ENCODE assay signal across 17 cellular contexts in genomic region chr2:80199504-80199903, GRCh38.
DNase-seq lines count a peak whose midpoint lies in the region; ATAC-seq, FAIRE-seq and TF ChIP-seq lines count a peak whose summit lies in the region.
"Had no signal": no experiment of that assay in that cellular context is flagged by ENCODE, and none has a peak within 500 bp of the region (broad histone marks: within the 10 kb centered on the region; RNA-seq: fewer than 3 reads in every experiment).

No MANE protein-coding gene starts in this region.

- TF ChIP-seq POLR2A in prostate gland (IDR thresholded peaks at IDR 0.05): no peak

- intact Hi-C loops in Caco-2 (cut with micrococcal nuclease; ENCODE audit: unreplicated experiment): loop anchor here (1.0 kb wide), 2 partner anchors 39 to 54 kb away; no protein-coding TSS in a partner anchor
- intact Hi-C loops in prostate gland (cut with DNase I): no loop called here

- H3K4me1 ChIP-seq in Caco-2 (peaks cover 32% of the 10 kb centered on the region), endodermal cell (ENCODE audit: control insufficient read depth, insufficient read depth, low read length) (peaks cover 9% of the 10 kb centered on the region), prostate gland (replicated peaks) (no peaks in the 10 kb centered on the region)
- H3K4me1 ChIP-seq: BLaER1, HAP-1 had no signal

- peaks cover 7% of the 10 kb centered on the region for H3K36me3 Mint-ChIP-seq in Caco-2 (ENCODE audit: insufficient read depth, unreplicated experiment)
- peaks cover 9% of the 10 kb centered on the region for H3K36me3 Mint-ChIP-seq in endodermal cell (ENCODE audit: low read depth)
- H3K36me3 Mint-ChIP-seq in nephron (ENCODE audit: low read depth): no peaks in the 10 kb centered on the region
- H3K36me3 Mint-ChIP-seq in stimulated activated naive B cell treated with anti-CD40 and anti-IgM and Interleukin-4, amounts not matched to agents 10 μg/mL and 1 μg/mL and 100 μg/mL, for 72 hours: peaks cover 0 to 2% of the 10 kb centered on the region in 2 donors

- POLR2A ChIA-PET in Caco-2 (lab: Charles Lee): no interaction called here

- no TSS peak for BruUV-seq in Caco-2 (replicated peaks; lab: Mats Ljungman, UMichigan)

- no peak overlapping the region for H3K4me3 ChIP-seq in Caco-2 (ENCODE audit: low read depth, low read length)
- peak overlapping the region; percentile 8 for H3K4me3 ChIP-seq in endodermal cell (ENCODE audit: low read length)
- H3K4me3 ChIP-seq in prostate gland: no peak overlapping the region
- H3K4me3 ChIP-seq: BLaER1, GM12878, HAP-1 had no signal

- H3K36me3 ChIP-seq in Caco-2 (ENCODE audit: control insufficient read depth, insufficient read depth, low read length) (no peaks in the 10 kb centered on the region; the same call in none of the 2 replicates), endodermal cell (ENCODE audit: control insufficient read depth, insufficient read depth, low read length) (no peaks in the 10 kb centered on the region), prostate gland (no peaks in the 10 kb centered on the region)
- H3K36me3 ChIP-seq: BLaER1, HAP-1 had no signal

- no peak for TF ChIP-seq CTCF in Caco-2 (IDR thresholded peaks at IDR 0.05; ENCODE audit: insufficient read depth in 1 of 2, low read depth in 1 of 2, low read length in 1 of 2, severe bottlenecking in 1 of 2, unreplicated experiment in 1 of 2)
- TF ChIP-seq CTCF in endodermal cell (conservative IDR thresholded peaks at IDR 0.05): no peak
- TF ChIP-seq CTCF in nephron (IDR thresholded peaks at IDR 0.05; ENCODE audit: unreplicated experiment in 3 of 3): no peak
- TF ChIP-seq CTCF in prostate gland (IDR thresholded peaks at IDR 0.05): no peak

- FAIRE-seq in frontal cortex (lab: Jason Lieb, UNC): no peak
- FAIRE-seq: GM12878, HepG2 had no signal

- H3K9me3 ChIP-seq in Caco-2 (peaks cover 29% of the 10 kb centered on the region), endodermal cell (ENCODE audit: control insufficient read depth, low read length) (peaks cover 31% of the 10 kb centered on the region), prostate gland (no peaks in the 10 kb centered on the region)

- H3K4me1 Mint-ChIP-seq in Caco-2 (ENCODE audit: low read depth, unreplicated experiment) (peaks cover 31% of the 10 kb centered on the region), endodermal cell (peaks cover 26% of the 10 kb centered on the region), nephron (no peaks in the 10 kb centered on the region)
- H3K4me1 Mint-ChIP-seq in stimulated activated naive B cell treated with anti-CD40 and anti-IgM and Interleukin-4, amounts not matched to agents 10 μg/mL and 1 μg/mL and 100 μg/mL, for 72 hours: no peaks in the 10 kb centered on the region
- H3K4me1 Mint-ChIP-seq: CD8-positive, alpha-beta memory T cell had no signal

- peak overlapping the region; percentile 9 for H3K4me3 Mint-ChIP-seq in Caco-2 (ENCODE audit: unreplicated experiment)
- H3K4me3 Mint-ChIP-seq in endodermal cell: no peak overlapping the region
- no peak overlapping the region for H3K4me3 Mint-ChIP-seq in nephron
- H3K4me3 Mint-ChIP-seq in stimulated activated naive B cell treated with anti-CD40 and anti-IgM and Interleukin-4, amounts not matched to agents 10 μg/mL and 1 μg/mL and 100 μg/mL, for 72 hours: no peak overlapping the region
- H3K4me3 Mint-ChIP-seq: CD8-positive, alpha-beta memory T cell had no signal

- no peak for ATAC-seq in stimulated activated naive B cell treated with anti-CD40 and anti-IgM and Interleukin-4, amounts not matched to agents 10 μg/mL and 1 μg/mL and 100 μg/mL, for 72 hours (replicated peaks)
- ATAC-seq: GM12878, HepG2 had no signal

- H3K9ac ChIP-seq in endodermal cell (ENCODE audit: extremely low read depth, low read length, poor library complexity, severe bottlenecking): no peak overlapping the region
- H3K9ac ChIP-seq: BLaER1 had no signal

- DNase-seq in Caco-2: peak; percentile 76 to 78
- DNase-seq in endodermal cell: no peak
- peak; percentile 8 for DNase-seq in kidney tubule cell (ENCODE audit: low spot score)
- no peak for DNase-seq in stimulated activated naive B cell treated with anti-CD40 and anti-IgM and Interleukin-4, amounts not matched to agents 10 μg/mL and 1 μg/mL and 100 μg/mL, for 72 hours
- DNase-seq in prostate gland (ENCODE audit: low spot score): no peak
- no peak for DNase-seq in frontal cortex (ENCODE audit: low spot score in 2 of 2)
- no peak for DNase-seq in NCI-H226
- DNase-seq: CD8-positive, alpha-beta memory T cell; DMS 273 treated with DMSO at 0.1 percent for 48 hours; DMS79; GOT3 had no signal

- no peaks in the 10 kb centered on the region for H3K27me3 Mint-ChIP-seq in Caco-2 (ENCODE audit: insufficient read depth, unreplicated experiment)
- H3K27me3 Mint-ChIP-seq in endodermal cell (ENCODE audit: insufficient read depth): no peaks in the 10 kb centered on the region
- H3K27me3 Mint-ChIP-seq in nephron (ENCODE audit: low read depth): no peaks in the 10 kb centered on the region
- no peaks in the 10 kb centered on the region for H3K27me3 Mint-ChIP-seq in stimulated activated naive B cell treated with anti-CD40 and anti-IgM and Interleukin-4, amounts not matched to agents 10 μg/mL and 1 μg/mL and 100 μg/mL, for 72 hours
- H3K27me3 Mint-ChIP-seq: CD8-positive, alpha-beta memory T cell had no signal

- CTCF ChIA-PET in Caco-2 (lab: Charles Lee): interaction anchor here (1.3 kb wide), 1 partner anchor 54 kb away, joined by 5 read pairs; no protein-coding TSS in a partner anchor

- H3K9me3 Mint-ChIP-seq in Caco-2 (ENCODE audit: unreplicated experiment) (peaks cover 47% of the 10 kb centered on the region), endodermal cell (peaks cover 28% of the 10 kb centered on the region), nephron (peaks cover 8% of the 10 kb centered on the region)
- peaks cover 10 to 19% of the 10 kb centered on the region in 2 donors for H3K9me3 Mint-ChIP-seq in stimulated activated naive B cell treated with anti-CD40 and anti-IgM and Interleukin-4, amounts not matched to agents 10 μg/mL and 1 μg/mL and 100 μg/mL, for 72 hours

- H3K27me3 ChIP-seq in Caco-2 (replicated peaks; ENCODE audit: control insufficient read depth, insufficient read depth, low read length) (no peaks in the 10 kb centered on the region), endodermal cell (ENCODE audit: control insufficient read depth, insufficient read depth, low read length, poor library complexity, severe bottlenecking) (no peaks in the 10 kb centered on the region), prostate gland (replicated peaks; ENCODE audit: insufficient read depth) (no peaks in the 10 kb centered on the region)
- H3K27me3 ChIP-seq: BLaER1 had no signal

- peak overlapping the region; percentile 82 for H3K27ac Mint-ChIP-seq in Caco-2 (ENCODE audit: unreplicated experiment)
- H3K27ac Mint-ChIP-seq in endodermal cell: peak overlapping the region; percentile 65
- H3K27ac Mint-ChIP-seq in nephron: peak overlapping the region in 2 of 3 experiments; percentile 13 to 57
- no peak overlapping the region for H3K27ac Mint-ChIP-seq in stimulated activated naive B cell treated with anti-CD40 and anti-IgM and Interleukin-4, amounts not matched to agents 10 μg/mL and 1 μg/mL and 100 μg/mL, for 72 hours
- H3K27ac Mint-ChIP-seq: CD8-positive, alpha-beta memory T cell had no signal

- no peak overlapping the region for H3K27ac ChIP-seq in endodermal cell (ENCODE audit: low read depth, low read length)
- no peak overlapping the region for H3K27ac ChIP-seq in prostate gland
- H3K27ac ChIP-seq: 22Rv1, BLaER1 had no signal

Comparison
In these comparisons a context has a peak if more than half of its experiments do, and no peak if none do; other contexts are left out.
1. DNase-seq: peak in Caco-2 (2 of 2) and kidney tubule cell (single experiment); none in endodermal cell (single experiment), stimulated activated naive B cell treated with anti-CD40 and anti-IgM and Interleukin-4, amounts not matched to agents 10 μg/mL and 1 μg/mL and 100 μg/mL, for 72 hours (single experiment), prostate gland (single experiment), frontal cortex (0 of 2) and NCI-H226 (single experiment).